In genomic region chr6:53112871-53113270, GRCh38 we compare ENCODE assay signal across 18 cellular contexts. TPM values are rescaled to one million over a fixed set of nuclear protein-coding genes. Genes with fewer than 3 reads are reported as not detected.
DNase-seq lines count a peak whose midpoint lies in the region; ATAC-seq, FAIRE-seq and TF ChIP-seq lines count a peak whose summit lies in the region.
"Had no signal": no experiment of that assay in that cellular context is flagged by ENCODE, and none has a peak within 500 bp of the region (broad histone marks: within the 10 kb centered on the region; RNA-seq: fewer than 3 reads in every experiment).

No MANE protein-coding gene starts in this region.

- H4K20me1 ChIP-seq in HepG2 (ENCODE audit: insufficient read depth, low read length) (no peaks in the 10 kb centered on the region), PC-9 (ENCODE audit: insufficient read depth) (no peaks in the 10 kb centered on the region), keratinocyte (ENCODE audit: control insufficient read depth, extremely low read depth, insufficient read depth, low read length) (no peaks in the 10 kb centered on the region)

- H3K9me2 ChIP-seq in PC-9 (ENCODE audit: insufficient read depth), result no peaks in the 10 kb centered on the region

- in situ Hi-C loops in HepG2 (cut with HindIII; ENCODE audit: extremely low pct_ligation_motif_present, low pct_unique_long_range_greater_than_20kb), result no loop called here
- in situ Hi-C loops in ACHN (cut with HindIII; ENCODE audit: low pct_ligation_motif_present, low pct_unique_long_range_greater_than_20kb, low sequenced_read_pairs), result no loop called here

- H3K4me1 ChIP-seq in HepG2 (ENCODE audit: insufficient read depth, low read length), result peaks cover 63% of the 10 kb centered on the region
- no peaks in the 10 kb centered on the region for H3K4me1 ChIP-seq in right lobe of liver
- H3K4me1 ChIP-seq in PC-9 (replicated peaks; ENCODE audit: insufficient read depth), result peaks cover 61% of the 10 kb centered on the region
- peaks cover 26% of the 10 kb centered on the region for H3K4me1 ChIP-seq in keratinocyte (ENCODE audit: control insufficient read depth, extremely low read depth, insufficient read depth, low read length)

- dilution Hi-C loops in keratinocyte (cut with MboI; ENCODE audit: extremely low pct_ligation_motif_present, low sequenced_read_pairs), result no loop called here

- no TSS peak for BruUV-seq in HepG2 (replicated peaks; lab: Mats Ljungman, UMichigan)
- no TSS peak for BruUV-seq in PC-9 (replicated peaks; lab: Mats Ljungman, UMichigan)

- H3K4me2 ChIP-seq in HepG2 (ENCODE audit: low read depth, low read length) (peak overlapping the region; percentile 52), PC-9 (peak overlapping the region; percentile 78), keratinocyte (ENCODE audit: control insufficient read depth, extremely low read depth, insufficient read depth, low read depth, low read length) (peak overlapping the region; percentile 65)

- TF ChIP-seq EP300 in HepG2 (IDR thresholded peaks at IDR 0.05; ENCODE audit: low read depth in 2 of 2, low read length in 2 of 2) (no peak), HepG2 (CRISPR knock-in tag; IDR thresholded peaks at IDR 0.05; ENCODE audit: borderline replicate concordance) (no peak)

- no peak overlapping the region for H2AFZ ChIP-seq in HepG2 (ENCODE audit: low read length)
- no peak overlapping the region for H2AFZ ChIP-seq in PC-9
- H2AFZ ChIP-seq in keratinocyte (ENCODE audit: control insufficient read depth, low read length), result no peak overlapping the region

- DNase-seq in HepG2 (ENCODE audit: low spot score) (no peak), right lobe of liver (no peak), PC-9 (peak; percentile 71 to 87), keratinocyte (ENCODE audit: low read depth, low spot score) (peak; percentile 79), ACHN (no peak), ecto neural progenitor cell (ENCODE audit: low spot score) (no peak), NCI-H2107 (lab: John Stamatoyannopoulos, UW) (no peak)
- DNase-seq: amniotic stem cell; effector memory CD4-positive, alpha-beta T cell; GF-D8; hypothalamus; MV-4-11; SHP77 treated with DMSO at 0.1 percent for 48 hours had no signal

- no peaks in the 10 kb centered on the region for H3K27me3 ChIP-seq in HepG2 (ENCODE audit: control insufficient read depth in 1 of 2, insufficient read depth in 2 of 2, low read length in 2 of 2)
- no peaks in the 10 kb centered on the region for H3K27me3 ChIP-seq in right lobe of liver
- no peaks in the 10 kb centered on the region for H3K27me3 ChIP-seq in PC-9 (ENCODE audit: insufficient read depth, low read depth)
- H3K27me3 ChIP-seq in keratinocyte (ENCODE audit: control insufficient read depth, extremely low read depth, insufficient read depth, low read length), result no peaks in the 10 kb centered on the region

- POLR2A ChIA-PET in HepG2 (lab: Yijun Ruan, JAX), result interaction anchor here (0.8 to 2.4 kb wide), 3 partner anchors 22 to 118 kb away, joined by 3 to 13 read pairs (median 4); partner anchors contain the start of gene GSTA4
- POLR2A ChIA-PET in PC-9 (lab: Charles Lee; ENCODE audit: unreplicated experiment), result interaction anchor here (0.5 to 1.1 kb wide), 6 partner anchors 56 to 823 kb away, joined by 3 to 11 read pairs (median 3); no protein-coding TSS in a partner anchor

- ATAC-seq in HepG2 (peak; percentile 29), right lobe of liver (no peak), GM18498 (IDR thresholded peaks at IDR 0.05; ENCODE audit: unreplicated experiment) (no peak)

- H3K9me1 ChIP-seq in keratinocyte (ENCODE audit: control insufficient read depth, extremely low read depth, insufficient read depth, low read length), result no peaks in the 10 kb centered on the region

- peak overlapping the region; percentile 13 for H3K27ac ChIP-seq in HepG2 (ENCODE audit: extremely low read length, insufficient read depth, low read length)
- H3K27ac ChIP-seq in right lobe of liver, result no peak overlapping the region
- H3K27ac ChIP-seq in PC-9, result peak overlapping the region; percentile 88
- peak overlapping the region; percentile 65 for H3K27ac ChIP-seq in keratinocyte (ENCODE audit: control insufficient read depth, insufficient read depth, low read length)

- H3K9ac ChIP-seq in HepG2 (ENCODE audit: insufficient read depth, low read depth, low read length) (no peak overlapping the region; the same call in 1 of the 2 replicates), keratinocyte (ENCODE audit: control insufficient read depth, extremely low read depth, insufficient read depth, low read length) (peak overlapping the region; percentile 24)

- no peak for TF ChIP-seq RAD21 in HepG2 (CRISPR knock-in tag; IDR thresholded peaks at IDR 0.05)

- TF ChIP-seq CTCF in HepG2 (CRISPR knock-in tag; IDR thresholded peaks at IDR 0.05) (no peak), right lobe of liver (IDR thresholded peaks at IDR 0.05) (no peak), PC-9 (conservative IDR thresholded peaks at IDR 0.05) (no peak), keratinocyte (optimal IDR thresholded peaks at IDR 0.05 in 1 of 3, IDR thresholded peaks at IDR 0.05 in 1 of 3, conservative IDR thresholded peaks at IDR 0.05 in 1 of 3; ENCODE audit: extremely low read depth in 1 of 3, insufficient read depth in 2 of 3, low read length in 3 of 3) (no peak)

- H3K4me3 ChIP-seq in HepG2 (replicated peaks in 1 of 3; ENCODE audit: insufficient read depth in 1 of 3, low read depth in 2 of 3, low read length in 3 of 3), result no peak overlapping the region
- no peak overlapping the region for H3K4me3 ChIP-seq in right lobe of liver
- peak overlapping the region; percentile 41; the same call in 1 of the 2 replicates for H3K4me3 ChIP-seq in PC-9
- H3K4me3 ChIP-seq in keratinocyte (ENCODE audit: control insufficient read depth in 2 of 3, extremely low read depth in 1 of 3, insufficient read depth in 2 of 3, low read depth in 1 of 3, low read length in 3 of 3), result peak overlapping the region in 1 of 3 experiments; percentile 26

- H3K9me3 ChIP-seq in HepG2 (ENCODE audit: low read length) (peaks cover 9% of the 10 kb centered on the region; the same call in 1 of the 2 replicates), right lobe of liver (no peaks in the 10 kb centered on the region), PC-9 (ENCODE audit: insufficient read depth, low read depth) (peaks cover 7% of the 10 kb centered on the region), keratinocyte (ENCODE audit: control insufficient read depth, low read depth, low read length) (no peaks in the 10 kb centered on the region)

- no peaks in the 10 kb centered on the region for H3K79me2 ChIP-seq in HepG2 (ENCODE audit: insufficient read depth, low read length)
- H3K79me2 ChIP-seq in PC-9 (ENCODE audit: low read depth), result no peaks in the 10 kb centered on the region
- H3K79me2 ChIP-seq in keratinocyte (ENCODE audit: control insufficient read depth, insufficient read depth, low read length), result no peaks in the 10 kb centered on the region

- FAIRE-seq in HepG2 (lab: Jason Lieb, UNC) (no peak), keratinocyte (lab: Jason Lieb, UNC) (peak; percentile 75)
- FAIRE-seq: GM12891 had no signal

- no peaks in the 10 kb centered on the region for H3K36me3 ChIP-seq in HepG2 (replicated peaks in 1 of 2; ENCODE audit: control insufficient read depth in 1 of 2, insufficient read depth in 2 of 2, low read length in 2 of 2)
- no peaks in the 10 kb centered on the region for H3K36me3 ChIP-seq in right lobe of liver
- H3K36me3 ChIP-seq in PC-9 (ENCODE audit: low read depth), result no peaks in the 10 kb centered on the region
- no peaks in the 10 kb centered on the region for H3K36me3 ChIP-seq in keratinocyte (ENCODE audit: control insufficient read depth in 2 of 2, extremely low read depth in 1 of 2, insufficient read depth in 2 of 2, low read length in 2 of 2)

- 14% methylated on average over 1 of the region's 1 CpG for WGBS in HepG2 (ENCODE audit: low lambda C conversion rate)
- WGBS in right lobe of liver (ENCODE audit: insufficient coverage, low coverage, low lambda C conversion rate, missing lambda C conversion rate), result 60% methylated on average over 1 of the region's 1 CpG

- H3F3A ChIP-seq in PC-9 (ENCODE audit: insufficient read depth, low read depth), result peaks cover 36% of the 10 kb centered on the region

- intact Hi-C loops in HepG2 (cut with micrococcal nuclease; ENCODE audit: unreplicated experiment) (loop anchor here (10.0 kb wide), 1 partner anchor 192 kb away; no protein-coding TSS in a partner anchor), right lobe of liver (cut with DNase I) (no loop called here), PC-9 (cut with micrococcal nuclease; ENCODE audit: unreplicated experiment) (loop anchor here (1.0 to 5.0 kb wide), 5 partner anchors 55 to 614 kb away; partner anchors contain the start of gene GCLC)

- CTCF ChIA-PET in HepG2 (lab: Yijun Ruan, JAX; ENCODE audit: low intra/inter-chr PET ratio, low total read pairs) (no interaction called here), PC-9 (lab: Charles Lee) (interaction anchor here (0.6 to 1.5 kb wide), 5 partner anchors 56 to 615 kb away, joined by 3 to 5 read pairs (median 3); no protein-coding TSS in a partner anchor)

- TF ChIP-seq POLR2A in HepG2 (IDR thresholded peaks at IDR 0.05; ENCODE audit: insufficient read depth in 1 of 2, low read depth in 2 of 2, low read length in 2 of 2) (no peak), right lobe of liver (IDR thresholded peaks at IDR 0.05) (no peak)

RNA-seq across cellular contexts. Expression of gene GCM1, which starts 35.8 kb away (rescaled TPM):
- 0.13 and 0.18 TPM in 2 replicates for total RNA-seq in HepG2 (2016; rRNA removed; fragmentation: Illumina TruSeq; extraction: Trizol)
- 0.09 TPM in 1 of 2 replicates, not detected in the other for total RNA-seq in HepG2 (2016; cell fraction: cytosol; rRNA removed; fragmentation: Illumina TruSeq; extraction: Trizol; ENCODE audit: low read depth)
- total RNA-seq in HepG2 (2016; cell fraction: insoluble cytoplasmic fraction; rRNA removed; fragmentation: Illumina TruSeq; extraction: Trizol), result 0.15 and 0.16 TPM in 2 replicates
- 0.06 and 0.17 TPM in 2 replicates for total RNA-seq in HepG2 (2016; cell fraction: membrane; rRNA removed; fragmentation: Illumina TruSeq; extraction: Trizol)
- total RNA-seq in HepG2 (2016; cell fraction: nucleus; rRNA removed; fragmentation: Illumina TruSeq; extraction: Trizol), result 0.13 TPM in 1 of 2 replicates, not detected in the other
- polyA plus RNA-seq in HepG2 (2011; rRNA removed), result 0.03 and 0.04 TPM in 2 replicates
- 0.03 TPM in 2 replicates for polyA plus RNA-seq in HepG2 (2011; cell fraction: cytosol; rRNA removed)
- polyA plus RNA-seq in HepG2 (2011; cell fraction: nucleus; rRNA removed), result 0.05 TPM in 1 of 2 replicates, not detected in the other
- polyA plus RNA-seq in HepG2 (2012), result 0.24 TPM in 1 of 2 replicates, not detected in the other
- polyA plus RNA-seq in HepG2 (2016; cell fraction: cytosol; fragmentation: Illumina TruSeq; extraction: Trizol; ENCODE audit: low read depth), result not detected in 2 replicates
- 0.13 TPM in 1 of 2 replicates, not detected in the other for polyA plus RNA-seq in HepG2 (2016; cell fraction: insoluble cytoplasmic fraction; fragmentation: Illumina TruSeq; extraction: Trizol; ENCODE audit: low read depth)
- polyA plus RNA-seq in HepG2 (2016; cell fraction: membrane; fragmentation: Illumina TruSeq; extraction: Trizol; ENCODE audit: low read depth), result not detected in 2 replicates
- 0.16 and 0.22 TPM in 2 replicates for polyA plus RNA-seq in HepG2 (2016; cell fraction: nucleus; fragmentation: Illumina TruSeq; extraction: Trizol; ENCODE audit: insufficient read depth, low read depth)
- polyA minus RNA-seq in HepG2 (2011; rRNA and poly(A)+ RNA removed; ENCODE audit: low replicate concordance), result not detected in 2 replicates
- polyA minus RNA-seq in HepG2 (2011; cell fraction: cytosol; rRNA and poly(A)+ RNA removed), result not detected in 2 replicates
- not detected in 2 replicates for polyA minus RNA-seq in HepG2 (2011; cell fraction: nucleus; rRNA and poly(A)+ RNA removed)
- not detected for total RNA-seq in right lobe of liver
- 0.13 TPM in 2 replicates for total RNA-seq in PC-9 (2021)
- not detected in 3 replicates for polyA plus RNA-seq in keratinocyte
- not detected for polyA plus RNA-seq in keratinocyte (2011; ENCODE audit: low read depth)
- polyA plus RNA-seq in keratinocyte (2011; cell fraction: cytosol; rRNA removed), result not detected in 2 replicates
- not detected in 2 replicates for polyA plus RNA-seq in keratinocyte (2011; cell fraction: nucleus; rRNA removed)
- polyA plus RNA-seq in keratinocyte (2012; ENCODE audit: low replicate concordance), result 0.07 TPM in 1 of 2 replicates, not detected in the other
- polyA minus RNA-seq in keratinocyte, result not detected in 3 replicates
- polyA minus RNA-seq in keratinocyte (2011; cell fraction: cytosol; rRNA and poly(A)+ RNA removed), result not detected
- not detected in 2 replicates for polyA minus RNA-seq in keratinocyte (2011; cell fraction: nucleus; rRNA and poly(A)+ RNA removed)
- total RNA-seq: kidney epithelial cell, ureter had no signal
- polyA plus RNA-seq: IgD-negative memory B cell had no signal

RNA-seq across cellular contexts. Expression of gene FBXO9, which starts 47.7 kb away (rescaled TPM):
- total RNA-seq in HepG2 (2016; rRNA removed; fragmentation: Illumina TruSeq; extraction: Trizol) (59.2 and 64.3 TPM in 2 replicates), right lobe of liver (10 to 100 TPM; 24.6 to 78.7 (median 54.1) TPM), PC-9 (2021) (49.9 and 56.5 TPM in 2 replicates)
- 39.0 and 41.9 TPM in 2 replicates for total RNA-seq in HepG2 (2016; cell fraction: cytosol; rRNA removed; fragmentation: Illumina TruSeq; extraction: Trizol; ENCODE audit: low read depth)
- 57.9 and 71.5 TPM in 2 replicates for total RNA-seq in HepG2 (2016; cell fraction: insoluble cytoplasmic fraction; rRNA removed; fragmentation: Illumina TruSeq; extraction: Trizol)
- total RNA-seq in HepG2 (2016; cell fraction: membrane; rRNA removed; fragmentation: Illumina TruSeq; extraction: Trizol), result 69.1 and 90.8 TPM in 2 replicates
- total RNA-seq in HepG2 (2016; cell fraction: nucleus; rRNA removed; fragmentation: Illumina TruSeq; extraction: Trizol), result 79.2 and 92.5 TPM in 2 replicates
- polyA plus RNA-seq in HepG2 (2011; rRNA removed) (93.5 and 98.4 TPM in 2 replicates), keratinocyte (51.5 to 71.8 TPM (median 52.1 TPM) in 3 replicates)
- 44.3 and 45.4 TPM in 2 replicates for polyA plus RNA-seq in HepG2 (2011; cell fraction: cytosol; rRNA removed)
- polyA plus RNA-seq in HepG2 (2011; cell fraction: nucleus; rRNA removed), result 382 and 412 TPM in 2 replicates
- 65.8 and 76.9 TPM in 2 replicates for polyA plus RNA-seq in HepG2 (2012)
- 44.6 and 65.5 TPM in 2 replicates for polyA plus RNA-seq in HepG2 (2016; cell fraction: cytosol; fragmentation: Illumina TruSeq; extraction: Trizol; ENCODE audit: low read depth)
- 77.5 and 86.9 TPM in 2 replicates for polyA plus RNA-seq in HepG2 (2016; cell fraction: insoluble cytoplasmic fraction; fragmentation: Illumina TruSeq; extraction: Trizol; ENCODE audit: low read depth)
- polyA plus RNA-seq in HepG2 (2016; cell fraction: membrane; fragmentation: Illumina TruSeq; extraction: Trizol; ENCODE audit: low read depth), result 66.8 and 86.6 TPM in 2 replicates
- polyA plus RNA-seq in HepG2 (2016; cell fraction: nucleus; fragmentation: Illumina TruSeq; extraction: Trizol; ENCODE audit: insufficient read depth, low read depth), result 216 and 220 TPM in 2 replicates
- 55.2 and 76.3 TPM in 2 replicates for polyA minus RNA-seq in HepG2 (2011; rRNA and poly(A)+ RNA removed; ENCODE audit: low replicate concordance)
- 24.3 and 30.7 TPM in 2 replicates for polyA minus RNA-seq in HepG2 (2011; cell fraction: cytosol; rRNA and poly(A)+ RNA removed)
- polyA minus RNA-seq in HepG2 (2011; cell fraction: nucleus; rRNA and poly(A)+ RNA removed), result 98.2 and 133 TPM in 2 replicates
- 52.7 TPM for polyA plus RNA-seq in keratinocyte (2011; ENCODE audit: low read depth)
- 33.6 and 50.0 TPM in 2 replicates for polyA plus RNA-seq in keratinocyte (2011; cell fraction: cytosol; rRNA removed)
- 111 and 144 TPM in 2 replicates for polyA plus RNA-seq in keratinocyte (2011; cell fraction: nucleus; rRNA removed)
- polyA plus RNA-seq in keratinocyte (2012; ENCODE audit: low replicate concordance), result 25.5 and 36.4 TPM in 2 replicates
- 28.5 to 38.0 TPM (median 29.0 TPM) in 3 replicates for polyA minus RNA-seq in keratinocyte
- 42.2 TPM for polyA minus RNA-seq in keratinocyte (2011; cell fraction: cytosol; rRNA and poly(A)+ RNA removed)
- polyA minus RNA-seq in keratinocyte (2011; cell fraction: nucleus; rRNA and poly(A)+ RNA removed), result 16.0 and 31.1 TPM in 2 replicates

RNA-seq across cellular contexts. Expression of gene CILK1, which starts 51.2 kb away (rescaled TPM):
- 15.5 and 25.4 TPM in 2 replicates for total RNA-seq in HepG2 (2016; rRNA removed; fragmentation: Illumina TruSeq; extraction: Trizol)
- 1.7 and 1.8 TPM in 2 replicates for total RNA-seq in HepG2 (2016; cell fraction: cytosol; rRNA removed; fragmentation: Illumina TruSeq; extraction: Trizol; ENCODE audit: low read depth)
- total RNA-seq in HepG2 (2016; cell fraction: insoluble cytoplasmic fraction; rRNA removed; fragmentation: Illumina TruSeq; extraction: Trizol), result 15.4 and 24.0 TPM in 2 replicates
- 12.7 and 13.3 TPM in 2 replicates for total RNA-seq in HepG2 (2016; cell fraction: membrane; rRNA removed; fragmentation: Illumina TruSeq; extraction: Trizol)
- total RNA-seq in HepG2 (2016; cell fraction: nucleus; rRNA removed; fragmentation: Illumina TruSeq; extraction: Trizol), result 13.0 and 14.6 TPM in 2 replicates
- 8.7 and 11.4 TPM in 2 replicates for polyA plus RNA-seq in HepG2 (2011; rRNA removed)
- polyA plus RNA-seq in HepG2 (2011; cell fraction: cytosol; rRNA removed), result 5.9 and 7.6 TPM in 2 replicates
- 4.6 and 4.9 TPM in 2 replicates for polyA plus RNA-seq in HepG2 (2011; cell fraction: nucleus; rRNA removed)
- polyA plus RNA-seq in HepG2 (2012), result 5.6 and 6.2 TPM in 2 replicates
- 1.3 and 1.4 TPM in 2 replicates for polyA plus RNA-seq in HepG2 (2016; cell fraction: cytosol; fragmentation: Illumina TruSeq; extraction: Trizol; ENCODE audit: low read depth)
- polyA plus RNA-seq in HepG2 (2016; cell fraction: insoluble cytoplasmic fraction; fragmentation: Illumina TruSeq; extraction: Trizol; ENCODE audit: low read depth), result 24.9 and 25.0 TPM in 2 replicates
- 7.3 and 7.7 TPM in 2 replicates for polyA plus RNA-seq in HepG2 (2016; cell fraction: membrane; fragmentation: Illumina TruSeq; extraction: Trizol; ENCODE audit: low read depth)
- polyA plus RNA-seq in HepG2 (2016; cell fraction: nucleus; fragmentation: Illumina TruSeq; extraction: Trizol; ENCODE audit: insufficient read depth, low read depth), result 19.5 and 21.6 TPM in 2 replicates
- polyA minus RNA-seq in HepG2 (2011; rRNA and poly(A)+ RNA removed; ENCODE audit: low replicate concordance), result 6.8 and 9.5 TPM in 2 replicates
- polyA minus RNA-seq in HepG2 (2011; cell fraction: cytosol; rRNA and poly(A)+ RNA removed), result 7.1 and 9.0 TPM in 2 replicates
- polyA minus RNA-seq in HepG2 (2011; cell fraction: nucleus; rRNA and poly(A)+ RNA removed), result 8.2 and 11.1 TPM in 2 replicates
- 1 to 10 TPM; 5.6 to 7.8 (median 6.9) TPM for total RNA-seq in right lobe of liver
- 7.0 and 8.0 TPM in 2 replicates for total RNA-seq in PC-9 (2021)
- 3.6 to 5.6 TPM (median 5.0 TPM) in 3 replicates for polyA plus RNA-seq in keratinocyte
- 0.77 TPM for polyA plus RNA-seq in keratinocyte (2011; ENCODE audit: low read depth)
- polyA plus RNA-seq in keratinocyte (2011; cell fraction: cytosol; rRNA removed), result 3.2 and 5.6 TPM in 2 replicates
- polyA plus RNA-seq in keratinocyte (2011; cell fraction: nucleus; rRNA removed), result 4.1 TPM in 2 replicates
- 1.8 and 3.4 TPM in 2 replicates for polyA plus RNA-seq in keratinocyte (2012; ENCODE audit: low replicate concordance)
- 2.8 to 6.0 TPM (median 4.3 TPM) in 3 replicates for polyA minus RNA-seq in keratinocyte
- polyA minus RNA-seq in keratinocyte (2011; cell fraction: cytosol; rRNA and poly(A)+ RNA removed), result 3.8 TPM
- polyA minus RNA-seq in keratinocyte (2011; cell fraction: nucleus; rRNA and poly(A)+ RNA removed), result 2.1 and 4.9 TPM in 2 replicates

Comparison
In these comparisons a context has a peak if more than half of its experiments do, and no peak if none do; other contexts are left out.
1. H3K27ac ChIP-seq: peak in HepG2 (single experiment), PC-9 (single experiment) and keratinocyte (single experiment); none in right lobe of liver (0 of 3).
2. intact Hi-C loops: an anchor here in HepG2 (10.0 kb wide) and PC-9 (1.0 to 5.0 kb wide); none called in right lobe of liver.
3. DNase-seq: peak in PC-9 (2 of 2) and keratinocyte (single experiment); none in HepG2 (single experiment), right lobe of liver (0 of 3), ACHN (single experiment), ecto neural progenitor cell (single experiment) and NCI-H2107 (single experiment).
4. Peak in every context shown above with its lines, with median percentiles within 50 percentile points of each other: H3K4me2 ChIP-seq.